ENCODE assay signal across 17 cellular contexts in the genomic region with DNA sequence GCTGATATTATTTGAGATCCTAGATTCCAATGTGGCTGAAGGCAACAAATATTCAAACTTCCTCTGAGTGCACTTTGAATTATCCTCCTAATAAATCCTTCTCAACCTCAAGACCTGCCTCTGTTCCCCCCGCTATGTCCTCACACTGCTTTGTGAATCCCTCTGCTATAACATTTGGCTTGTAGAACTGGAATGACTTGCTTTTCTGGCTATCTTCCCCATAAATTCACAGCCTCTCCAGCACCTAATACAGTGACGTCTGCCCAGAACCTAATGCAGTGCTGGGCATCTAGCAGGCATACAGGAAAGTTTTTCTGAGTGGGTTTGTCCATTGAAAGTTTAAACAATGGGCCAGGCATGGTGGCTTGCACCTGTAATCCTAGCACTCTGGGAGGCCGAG.
DNase-seq lines count a peak whose midpoint lies in the region; TF ChIP-seq lines count a peak whose summit lies in the region.
"Had no signal": no experiment of that assay in that cellular context is flagged by ENCODE, and none has a peak within 500 bp of the region (broad histone marks: within the 10 kb centered on the region; RNA-seq: fewer than 3 reads in every experiment).

No MANE protein-coding gene starts in this region.

- no peak for TF ChIP-seq EP300 in tibial nerve (IDR thresholded peaks at IDR 0.05)

- H3K9me3 ChIP-seq in tibial nerve = no peaks in the 10 kb centered on the region
- H3K9me3 ChIP-seq: Caco-2 had no signal

- H3K27ac ChIP-seq in VCaP = peak overlapping the region; percentile 57
- peak overlapping the region in 3 of 4 donors; percentile 58 to 93 (median 83) for H3K27ac ChIP-seq in tibial nerve
- H3K27ac ChIP-seq: C4-2B, GM23248 had no signal

- no peaks in the 10 kb centered on the region for H3K27me3 ChIP-seq in tibial nerve

- peaks cover 0 to 52% (median 10%) of the 10 kb centered on the region in 4 donors for H3K4me1 ChIP-seq in tibial nerve
- H3K4me1 ChIP-seq: Caco-2 had no signal

- TF ChIP-seq POLR2A in tibial nerve (IDR thresholded peaks at IDR 0.05) = no peak

- H3K4me3 ChIP-seq in LNCaP clone FGC (ENCODE audit: low read depth, low read length) (no peak overlapping the region), tibial nerve (no peak overlapping the region)
- H3K4me3 ChIP-seq: GM12878, GM23248 had no signal

- 88 to 99% methylated on average over 3 of the region's 3 CpGs for WGBS in tibial nerve, 2 donors

- DNase-seq in LNCaP clone FGC (ENCODE audit: low read depth) = peak; percentile 56
- DNase-seq in tibial nerve (ENCODE audit: low spot score in 2 of 2) = no peak
- no peak for DNase-seq in LoVo (ENCODE audit: low spot score)
- DNase-seq in mucosa of gallbladder (ENCODE audit: low spot score) = no peak
- DNase-seq in NCI-H2171 treated with DMSO at 0.1 percent for 48 hours (lab: John Stamatoyannopoulos, UW) = no peak
- DNase-seq: Caco-2; CD4-positive, CD25-positive, alpha-beta regulatory T cell; CD8-positive, alpha-beta T cell; DMS153; DND-41; GDM1; GM23248; H7; HCEC 1CT had no signal

- no peak for TF ChIP-seq CTCF in LNCaP clone FGC (IDR thresholded peaks at IDR 0.05; ENCODE audit: control insufficient read depth, extremely low read depth, insufficient read depth)
- TF ChIP-seq CTCF in VCaP (conservative IDR thresholded peaks at IDR 0.05) = no peak
- TF ChIP-seq CTCF in tibial nerve (IDR thresholded peaks at IDR 0.05) = no peak

- H3K36me3 ChIP-seq in tibial nerve = no peaks in the 10 kb centered on the region
